Comparison of ENCODE assay signal across 8 cellular contexts in the genomic region with DNA sequence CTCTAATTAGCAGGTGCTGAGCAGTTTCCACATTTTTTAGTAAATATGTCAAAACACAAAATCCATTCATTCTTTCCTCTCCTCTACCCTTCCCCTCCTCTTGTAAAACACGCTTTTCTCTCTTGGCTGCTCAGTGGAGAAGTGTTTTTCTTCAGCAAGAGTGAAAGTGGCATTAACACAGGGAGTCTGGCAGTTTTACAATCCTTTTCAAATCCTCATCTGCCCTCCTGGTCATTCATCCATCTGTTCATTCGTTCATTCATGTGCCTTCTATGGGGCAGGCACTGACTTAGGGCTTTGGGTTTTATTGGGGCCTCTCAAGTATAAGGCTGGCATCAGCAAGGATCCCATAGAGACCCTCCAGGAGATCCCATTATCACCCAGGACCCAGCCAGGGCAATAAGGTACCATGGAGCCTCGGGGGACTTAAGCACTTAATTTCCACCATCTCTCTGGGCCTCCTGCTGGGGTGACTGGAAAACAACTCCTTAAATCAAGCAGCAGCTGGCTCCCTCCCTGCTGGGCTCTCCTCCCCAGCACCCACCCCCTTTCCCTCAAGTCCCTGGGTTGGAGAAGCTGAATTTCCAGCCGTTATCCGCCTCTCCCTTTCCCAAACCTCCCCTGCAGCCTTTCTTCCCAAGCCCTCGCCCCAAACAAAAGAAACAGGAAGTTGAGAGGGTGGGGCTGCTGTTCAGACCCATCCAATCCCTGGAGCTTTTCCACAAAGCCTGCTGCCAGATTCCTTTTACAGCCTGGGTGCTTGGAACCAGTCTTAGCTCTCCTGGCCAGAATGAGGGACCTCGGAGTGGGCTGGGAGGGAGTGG. TPM values are rescaled to one million over a fixed set of nuclear protein-coding genes. Genes with fewer than 3 reads are reported as not detected.
DNase-seq lines count a peak whose midpoint lies in the region; ATAC-seq, FAIRE-seq and TF ChIP-seq lines count a peak whose summit lies in the region.

No MANE protein-coding gene starts in this region.

- H3K9me3 Mint-ChIP-seq in activated naive CD4-positive, alpha-beta T cell treated with anti-CD3 and anti-CD28 coated beads for 36 hours = no peaks in the 10 kb centered on the region

- H3K27me3 ChIP-seq in adipocyte (replicated peaks; ENCODE audit: control insufficient read depth, insufficient read depth, low read length) = no peaks in the 10 kb centered on the region

- H3K36me3 ChIP-seq in adipocyte (ENCODE audit: control insufficient read depth, insufficient read depth, low read length, severe bottlenecking) = no peaks in the 10 kb centered on the region

- H3K4me1 Mint-ChIP-seq in T-helper 17 cell = peaks cover 6% of the 10 kb centered on the region
- H3K4me1 Mint-ChIP-seq in activated naive CD4-positive, alpha-beta T cell treated with anti-CD3 and anti-CD28 coated beads for 36 hours (ENCODE audit: low read depth) = peaks cover 12% of the 10 kb centered on the region

- H3K9ac ChIP-seq in adipocyte (ENCODE audit: low read length) = peak overlapping the region; percentile 56

- FAIRE-seq in A549 (lab: Jason Lieb, UNC) (no peak), GM12891 (lab: Jason Lieb, UNC) (no peak)

- H3K27me3 Mint-ChIP-seq in T-helper 17 cell = no peaks in the 10 kb centered on the region
- no peaks in the 10 kb centered on the region for H3K27me3 Mint-ChIP-seq in activated naive CD4-positive, alpha-beta T cell treated with anti-CD3 and anti-CD28 coated beads for 36 hours (ENCODE audit: low read depth)

- intact Hi-C loops in activated naive CD4-positive, alpha-beta T cell treated with anti-CD3 and anti-CD28 coated beads for 36 hours (cut with micrococcal nuclease) = no loop called here

- TF ChIP-seq POLR2A in A549 (IDR thresholded peaks at IDR 0.05; ENCODE audit: low read length) (no peak), GM12891 (IDR thresholded peaks at IDR 0.05; ENCODE audit: low read depth, low read length) (no peak)

- H3K4me2 ChIP-seq in A549 = no peak overlapping the region

- POLR2A ChIA-PET in A549 (lab: Yijun Ruan, JAX) = interaction anchor here (0.6 kb wide), 1 partner anchor 34 kb away, joined by 3 read pairs; no protein-coding TSS in a partner anchor

- H3K36me3 Mint-ChIP-seq in T-helper 17 cell (ENCODE audit: low read depth) = peaks cover 4% of the 10 kb centered on the region
- H3K36me3 Mint-ChIP-seq in activated naive CD4-positive, alpha-beta T cell treated with anti-CD3 and anti-CD28 coated beads for 36 hours (ENCODE audit: low read depth) = no peaks in the 10 kb centered on the region

- peak overlapping the region in 1 of 2 experiments; percentile 52; a peak in 2 of 6 replicates for H3K27ac ChIP-seq in A549

- CTCF ChIA-PET in A549 (lab: Yijun Ruan, JAX) = interaction anchor here (1.0 kb wide), 1 partner anchor 9 kb away, joined by 3 read pairs; no protein-coding TSS in a partner anchor
- CTCF ChIA-PET in activated naive CD4-positive, alpha-beta T cell treated with anti-CD3 and anti-CD28 coated beads for 36 hours (lab: Charles Lee) = no interaction called here

- 65% methylated on average over 7 of the region's 7 CpGs for WGBS in A549 (ENCODE audit: missing lambda C conversion rate)

- no peak overlapping the region for H3K27ac Mint-ChIP-seq in T-helper 17 cell
- H3K27ac Mint-ChIP-seq in activated naive CD4-positive, alpha-beta T cell treated with anti-CD3 and anti-CD28 coated beads for 36 hours = no peak overlapping the region

- H3K4me1 ChIP-seq in A549 (no peaks in the 10 kb centered on the region), adipocyte (ENCODE audit: control insufficient read depth, insufficient read depth, low read length) (peaks cover 36% of the 10 kb centered on the region)

- DNase-seq in A549 (ENCODE audit: low read depth in 1 of 2, low spot score in 1 of 2) (peak in 1 of 2 experiments; percentile 23), NCI-H1092 (lab: John Stamatoyannopoulos, UW) (peak; percentile 76), adipocyte (ENCODE audit: low read depth) (peak; percentile 67), iPS DF 4.7 (ENCODE audit: extremely low read depth, low spot score) (peak; percentile 58), GM12891 (ENCODE audit: insufficient read length, low spot score) (no peak), T-helper 17 cell (no peak)
- DNase-seq in stimulated activated CD4-positive, alpha-beta T cell treated with anti-CD3 and anti-CD28 coated beads, Interleukin-4, amount 100 ng/mL, for 1 hour = no peak
- DNase-seq in activated naive CD4-positive, alpha-beta T cell treated with anti-CD3 and anti-CD28 coated beads for 36 hours = no peak

- H3K9me3 ChIP-seq in A549 (no peaks in the 10 kb centered on the region), adipocyte (ENCODE audit: control insufficient read depth, low read length) (no peaks in the 10 kb centered on the region), T-helper 17 cell (ENCODE audit: control insufficient read depth, low read length, poor library complexity, severe bottlenecking) (no peaks in the 10 kb centered on the region)

- no peak for TF ChIP-seq RAD21 in A549 (conservative IDR thresholded peaks at IDR 0.05 in 1 of 2, IDR thresholded peaks at IDR 0.05 in 1 of 2)

- TF ChIP-seq EP300 in A549 (IDR thresholded peaks at IDR 0.05) = no peak

- H3K4me3 ChIP-seq in A549 = no peak overlapping the region
- H3K4me3 ChIP-seq in adipocyte (ENCODE audit: low read length) = peak overlapping the region; percentile 11

- H3K4me3 Mint-ChIP-seq in T-helper 17 cell = no peak overlapping the region
- no peak overlapping the region for H3K4me3 Mint-ChIP-seq in activated naive CD4-positive, alpha-beta T cell treated with anti-CD3 and anti-CD28 coated beads for 36 hours

- peak; percentile 48 to 64; a peak in 3 of 6 replicates for ATAC-seq in A549
- no peak for ATAC-seq in T-helper 17 cell

- no peak for TF ChIP-seq CTCF in A549 (IDR thresholded peaks at IDR 0.05)

TF ChIP-seq in A549, 52 proteins besides CTCF, POLR2A, EP300 and RAD21 (continues in another document):
- TF ChIP-seq SMC3 (IDR thresholded peaks at IDR 0.05) (no peak), KDM5A (IDR thresholded peaks at IDR 0.05) (no peak), HDAC2 (IDR thresholded peaks at IDR 0.05) (no peak), KDM1A (IDR thresholded peaks at IDR 0.05; ENCODE audit: low read depth) (no peak), BHLHE40 (IDR thresholded peaks at IDR 0.05; ENCODE audit: low read depth, low read length) (no peak), FOSB (CRISPR knock-in tag; IDR thresholded peaks at IDR 0.05) (no peak), NPAS2 (CRISPR knock-in tag; IDR thresholded peaks at IDR 0.05; ENCODE audit: borderline replicate concordance) (no peak), GATA3 (IDR thresholded peaks at IDR 0.05; ENCODE audit: borderline replicate concordance) (no peak), HOXA7 (CRISPR knock-in tag; IDR thresholded peaks at IDR 0.05) (no peak), ZC3H11A (IDR thresholded peaks at IDR 0.05) (no peak), TFCP2L1 (CRISPR knock-in tag; IDR thresholded peaks at IDR 0.05) (no peak)
- TF ChIP-seq, protein P1, sequence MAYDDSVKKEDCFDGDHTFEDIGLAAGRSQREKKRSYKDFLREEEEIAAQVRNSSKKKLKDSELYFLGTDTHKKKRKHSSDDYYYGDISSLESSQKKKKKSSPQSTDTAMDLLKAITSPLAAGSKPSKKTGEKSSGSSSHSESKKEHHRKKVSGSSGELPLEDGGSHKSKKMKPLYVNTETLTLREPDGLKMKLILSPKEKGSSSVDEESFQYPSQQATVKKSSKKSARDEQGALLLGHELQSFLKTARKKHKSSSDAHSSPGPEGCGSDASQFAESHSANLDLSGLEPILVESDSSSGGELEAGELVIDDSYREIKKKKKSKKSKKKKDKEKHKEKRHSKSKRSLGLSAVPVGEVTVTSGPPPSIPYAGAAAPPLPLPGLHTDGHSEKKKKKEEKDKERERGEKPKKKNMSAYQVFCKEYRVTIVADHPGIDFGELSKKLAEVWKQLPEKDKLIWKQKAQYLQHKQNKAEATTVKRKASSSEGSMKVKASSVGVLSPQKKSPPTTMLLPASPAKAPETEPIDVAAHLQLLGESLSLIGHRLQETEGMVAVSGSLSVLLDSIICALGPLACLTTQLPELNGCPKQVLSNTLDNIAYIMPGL (CRISPR knock-in tag; IDR thresholded peaks at IDR 0.05; ENCODE audit: borderline replicate concordance) = no peak

TF ChIP-seq in GM12891, 5 proteins besides CTCF, POLR2A, EP300 and RAD21:
- no peak for TF ChIP-seq SPI1 (IDR thresholded peaks at IDR 0.05; ENCODE audit: low read depth, low read length)
- no peak for TF ChIP-seq PAX5 (IDR thresholded peaks at IDR 0.05; ENCODE audit: insufficient read depth, low read length, severe bottlenecking)
- TF ChIP-seq POLR2AphosphoS5 (IDR thresholded peaks at IDR 0.05; ENCODE audit: low read depth, low read length) = no peak
- no peak for TF ChIP-seq POU2F2 (IDR thresholded peaks at IDR 0.05; ENCODE audit: low read depth, low read length)
- no peak for TF ChIP-seq TAF1 (IDR thresholded peaks at IDR 0.05; ENCODE audit: low read depth, low read length)

RNA-seq across cellular contexts. Expression of a gene that starts 32.6 kb away (rescaled TPM):
- polyA plus RNA-seq in A549 (2011; rRNA removed) = 1.7 TPM in 2 replicates
- polyA plus RNA-seq in A549 (2012; cell fraction: cytosol; rRNA removed) = 4.0 and 5.2 TPM in 2 replicates
- polyA plus RNA-seq in A549 (2012; cell fraction: nucleus; rRNA removed) = 5.4 and 5.9 TPM in 2 replicates
- polyA plus RNA-seq in A549 (2017; fragmentation: RNase III; extraction: RNeasy Plus Mini Kit Qiagen cat#74134 plus additional on column Dnase treatment) = 6.3 to 10.1 TPM (median 9.1 TPM) in 3 replicates
- 1.9 and 2.8 TPM in 2 replicates for polyA minus RNA-seq in A549 (2011; rRNA and poly(A)+ RNA removed)
- not detected for polyA plus RNA-seq in GM12891 (2012; ENCODE audit: low read depth, missing spikeins)
- not detected for total RNA-seq in T-helper 17 cell
- not detected for total RNA-seq in activated naive CD4-positive, alpha-beta T cell treated with anti-CD3 and anti-CD28 coated beads for 36 hours

Comparison
In these comparisons a context has a peak if more than half of its experiments do, and no peak if none do; other contexts are left out.
1. DNase-seq: peak in NCI-H1092 (single experiment), adipocyte (single experiment) and iPS DF 4.7 (single experiment); none in GM12891 (single experiment), stimulated activated CD4-positive, alpha-beta T cell treated with anti-CD3 and anti-CD28 coated beads, Interleukin-4, amount 100 ng/mL, for 1 hour (single experiment), T-helper 17 cell (0 of 3) and activated naive CD4-positive, alpha-beta T cell treated with anti-CD3 and anti-CD28 coated beads for 36 hours (single experiment).